23 cellular contexts compared by ENCODE assay signal in genomic region chr6:143332153-143332845, GRCh38.
"Had no signal": no experiment of that assay in that cellular context is flagged by ENCODE, and none has a peak within 500 bp of the region (broad histone marks: within the 10 kb centered on the region; RNA-seq: fewer than 3 reads in every experiment).

No MANE protein-coding gene starts in this region.

- H3K27me3 Mint-ChIP-seq: activated naive CD8-positive, alpha-beta T cell; activated T-helper 17 cell treated with anti-CD3 and anti-CD28 coated beads, Interleukin-2, amount 50 U/mL, for 72 hours; central memory CD8-positive, alpha-beta T cell; progenitor cell of endocrine pancreas had no signal

- H3K27ac Mint-ChIP-seq: activated naive CD8-positive, alpha-beta T cell; activated T-helper 17 cell treated with anti-CD3 and anti-CD28 coated beads, Interleukin-2, amount 50 U/mL, for 72 hours; endodermal cell; natural killer cell treated with Interleukin-12 subunit alpha and Interleukin-12 subunit beta and Interleukin-15 and Interleukin-18, amount 100 ng/mL, for 72 hours; WTC11 had no signal

- H3K27me3 ChIP-seq: adrenal gland, ascending aorta, brain microvascular endothelial cell, spleen, upper lobe of left lung had no signal

- H3K9me3 Mint-ChIP-seq: activated T-helper 17 cell treated with anti-CD3 and anti-CD28 coated beads, Interleukin-2, amount 50 U/mL, for 72 hours; central memory CD8-positive, alpha-beta T cell; endodermal cell; natural killer cell treated with Interleukin-12 subunit alpha and Interleukin-12 subunit beta and Interleukin-15 and Interleukin-18, amount 100 ng/mL, for 72 hours had no signal

- H3K4me3 ChIP-seq: adrenal gland, ascending aorta, spleen, upper lobe of left lung had no signal

- H3K36me3 ChIP-seq: adrenal gland, brain microvascular endothelial cell, upper lobe of left lung had no signal

- H3K4me1 Mint-ChIP-seq: activated T-helper 17 cell treated with anti-CD3 and anti-CD28 coated beads, Interleukin-2, amount 50 U/mL, for 72 hours; central memory CD8-positive, alpha-beta T cell; endodermal cell had no signal

- H3K4me3 Mint-ChIP-seq: activated naive CD8-positive, alpha-beta T cell; activated T-helper 17 cell treated with anti-CD3 and anti-CD28 coated beads, Interleukin-2, amount 50 U/mL, for 72 hours; central memory CD8-positive, alpha-beta T cell; endodermal cell; natural killer cell treated with Interleukin-12 subunit alpha and Interleukin-12 subunit beta and Interleukin-15 and Interleukin-18, amount 100 ng/mL, for 72 hours; WTC11 had no signal

- H3K4me1 ChIP-seq: adrenal gland, ascending aorta, spleen, upper lobe of left lung had no signal

- H3K36me3 Mint-ChIP-seq: natural killer cell treated with Interleukin-12 subunit alpha and Interleukin-12 subunit beta and Interleukin-15 and Interleukin-18, amount 100 ng/mL, for 72 hours; WTC11 had no signal

- H3K9me3 ChIP-seq: adrenal gland, ascending aorta, upper lobe of left lung had no signal

- DNase-seq: activated naive CD4-positive, alpha-beta T cell; activated T-cell treated with anti-CD3 and anti-CD28 coated beads, Interleukin-2, amount 50 U/mL, for 1 hour; adrenal gland; brain microvascular endothelial cell; cortex of kidney; endodermal cell; foreskin melanocyte; hippocampal formation; left ventricle myocardium superior; midbrain; retina; spleen; stimulated activated CD4-positive, alpha-beta T cell treated with anti-CD3 and anti-CD28 coated beads, Interleukin-4, amount 100 ng/mL, for 24 hours; stimulated activated naive CD8-positive, alpha-beta T cell treated with anti-CD3 and anti-CD28 coated beads, Interleukin-15, Interleukin-2, amounts not matched to agents 100 U/mL and 50 U/mL, for 24 hours; T1000; upper lobe of left lung had no signal

- H3K27ac ChIP-seq: adrenal gland, ascending aorta, brain microvascular endothelial cell, spleen, upper lobe of left lung had no signal
